ENCODE assay signal across 1 cellular context in the genomic region with DNA sequence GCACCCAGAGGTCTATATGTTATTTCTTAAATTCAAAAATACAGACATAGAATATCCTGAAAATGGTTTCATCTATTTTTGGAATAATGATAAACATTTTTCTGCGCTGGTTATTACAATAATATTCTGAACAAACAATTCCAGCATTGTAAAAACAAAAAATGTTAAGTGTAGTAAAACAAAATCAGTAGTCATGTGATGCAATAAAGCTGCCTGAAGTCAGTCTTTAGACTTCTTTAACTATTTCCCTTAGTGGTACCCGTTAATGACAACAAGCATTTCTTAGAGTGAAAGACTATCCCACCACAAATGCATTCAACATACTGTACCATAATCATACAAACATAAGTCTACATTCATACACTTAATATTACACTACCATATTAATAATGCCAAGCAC.
TF ChIP-seq lines count a peak whose summit lies in the region.

No MANE protein-coding gene starts in this region.

TF ChIP-seq in HCT116, 20 proteins besides CTCF, POLR2A, EP300 and RAD21 (continued from another document):
- TF ChIP-seq, protein P1, sequence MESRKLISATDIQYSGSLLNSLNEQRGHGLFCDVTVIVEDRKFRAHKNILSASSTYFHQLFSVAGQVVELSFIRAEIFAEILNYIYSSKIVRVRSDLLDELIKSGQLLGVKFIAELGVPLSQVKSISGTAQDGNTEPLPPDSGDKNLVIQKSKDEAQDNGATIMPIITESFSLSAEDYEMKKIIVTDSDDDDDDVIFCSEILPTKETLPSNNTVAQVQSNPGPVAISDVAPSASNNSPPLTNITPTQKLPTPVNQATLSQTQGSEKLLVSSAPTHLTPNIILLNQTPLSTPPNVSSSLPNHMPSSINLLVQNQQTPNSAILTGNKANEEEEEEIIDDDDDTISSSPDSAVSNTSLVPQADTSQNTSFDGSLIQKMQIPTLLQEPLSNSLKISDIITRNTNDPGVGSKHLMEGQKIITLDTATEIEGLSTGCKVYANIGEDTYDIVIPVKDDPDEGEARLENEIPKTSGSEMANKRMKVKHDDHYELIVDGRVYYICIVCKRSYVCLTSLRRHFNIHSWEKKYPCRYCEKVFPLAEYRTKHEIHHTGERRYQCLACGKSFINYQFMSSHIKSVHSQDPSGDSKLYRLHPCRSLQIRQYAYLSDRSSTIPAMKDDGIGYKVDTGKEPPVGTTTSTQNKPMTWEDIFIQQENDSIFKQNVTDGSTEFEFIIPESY (IDR thresholded peaks at IDR 0.05; ENCODE audit: extremely low read depth, insufficient replicate concordance, low read length), result no peak
- TF ChIP-seq, protein P2, sequence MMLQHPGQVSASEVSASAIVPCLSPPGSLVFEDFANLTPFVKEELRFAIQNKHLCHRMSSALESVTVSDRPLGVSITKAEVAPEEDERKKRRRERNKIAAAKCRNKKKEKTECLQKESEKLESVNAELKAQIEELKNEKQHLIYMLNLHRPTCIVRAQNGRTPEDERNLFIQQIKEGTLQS (IDR thresholded peaks at IDR 0.05), result no peak
- TF ChIP-seq EZH2 (IDR thresholded peaks at IDR 0.05), result no peak
- no peak for TF ChIP-seq YY1 (IDR thresholded peaks at IDR 0.05; ENCODE audit: extremely low read depth, insufficient replicate concordance, low read depth, low read length)
- TF ChIP-seq ZFX (IDR thresholded peaks at IDR 0.05), result no peak
- TF ChIP-seq, protein P3, sequence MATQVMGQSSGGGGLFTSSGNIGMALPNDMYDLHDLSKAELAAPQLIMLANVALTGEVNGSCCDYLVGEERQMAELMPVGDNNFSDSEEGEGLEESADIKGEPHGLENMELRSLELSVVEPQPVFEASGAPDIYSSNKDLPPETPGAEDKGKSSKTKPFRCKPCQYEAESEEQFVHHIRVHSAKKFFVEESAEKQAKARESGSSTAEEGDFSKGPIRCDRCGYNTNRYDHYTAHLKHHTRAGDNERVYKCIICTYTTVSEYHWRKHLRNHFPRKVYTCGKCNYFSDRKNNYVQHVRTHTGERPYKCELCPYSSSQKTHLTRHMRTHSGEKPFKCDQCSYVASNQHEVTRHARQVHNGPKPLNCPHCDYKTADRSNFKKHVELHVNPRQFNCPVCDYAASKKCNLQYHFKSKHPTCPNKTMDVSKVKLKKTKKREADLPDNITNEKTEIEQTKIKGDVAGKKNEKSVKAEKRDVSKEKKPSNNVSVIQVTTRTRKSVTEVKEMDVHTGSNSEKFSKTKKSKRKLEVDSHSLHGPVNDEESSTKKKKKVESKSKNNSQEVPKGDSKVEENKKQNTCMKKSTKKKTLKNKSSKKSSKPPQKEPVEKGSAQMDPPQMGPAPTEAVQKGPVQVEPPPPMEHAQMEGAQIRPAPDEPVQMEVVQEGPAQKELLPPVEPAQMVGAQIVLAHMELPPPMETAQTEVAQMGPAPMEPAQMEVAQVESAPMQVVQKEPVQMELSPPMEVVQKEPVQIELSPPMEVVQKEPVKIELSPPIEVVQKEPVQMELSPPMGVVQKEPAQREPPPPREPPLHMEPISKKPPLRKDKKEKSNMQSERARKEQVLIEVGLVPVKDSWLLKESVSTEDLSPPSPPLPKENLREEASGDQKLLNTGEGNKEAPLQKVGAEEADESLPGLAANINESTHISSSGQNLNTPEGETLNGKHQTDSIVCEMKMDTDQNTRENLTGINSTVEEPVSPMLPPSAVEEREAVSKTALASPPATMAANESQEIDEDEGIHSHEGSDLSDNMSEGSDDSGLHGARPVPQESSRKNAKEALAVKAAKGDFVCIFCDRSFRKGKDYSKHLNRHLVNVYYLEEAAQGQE (IDR thresholded peaks at IDR 0.05; ENCODE audit: low read depth), result no peak
